Comparison of ENCODE assay signal across 15 cellular contexts in the genomic region with DNA sequence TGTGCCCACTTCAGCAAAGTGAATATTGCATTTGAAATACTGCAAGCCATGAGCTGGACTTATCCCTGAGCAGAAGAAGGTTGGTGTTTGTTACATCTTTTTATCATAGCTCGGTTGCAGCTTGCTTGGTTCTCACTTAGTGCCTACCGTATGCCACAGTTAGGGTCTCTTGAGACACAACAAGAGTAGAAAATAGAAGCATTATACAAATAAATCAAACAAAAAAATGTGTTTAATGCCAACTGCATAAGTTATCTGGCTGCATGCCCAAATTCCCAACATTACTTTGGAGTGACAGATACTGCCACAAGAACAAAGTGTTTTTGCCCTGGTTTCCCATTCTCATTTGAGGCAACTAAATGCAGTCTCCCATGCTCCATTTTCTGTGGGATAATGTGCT. TPM values are rescaled to one million over a fixed set of nuclear protein-coding genes. Genes with fewer than 3 reads are reported as not detected.
DNase-seq lines count a peak whose midpoint lies in the region; TF ChIP-seq lines count a peak whose summit lies in the region.
"Had no signal": no experiment of that assay in that cellular context is flagged by ENCODE, and none has a peak within 500 bp of the region (broad histone marks: within the 10 kb centered on the region; RNA-seq: fewer than 3 reads in every experiment).

No MANE protein-coding gene starts in this region.

- H3K4me3 ChIP-seq in brain microvascular endothelial cell (ENCODE audit: low read depth, low read length) (no peak overlapping the region), transverse colon (no peak overlapping the region)
- H3K4me3 ChIP-seq: HAP-1, pancreas, PC-9, uterus had no signal

- H3K9me3 ChIP-seq in transverse colon, result no peaks in the 10 kb centered on the region
- H3K9me3 ChIP-seq: HAP-1, pancreas, uterus had no signal

- intact Hi-C loops in transverse colon (cut with DNase I; ENCODE audit: low total_unique reads), result no loop called here

- DNase-seq in ACHN (peak; percentile 52), HT1080 (ENCODE audit: low read depth) (peak; percentile 22), brain microvascular endothelial cell (peak; percentile 40), glomerular visceral epithelial cell (ENCODE audit: extremely low spot score) (peak; percentile 55), transverse colon (no peak), NCI-H748 treated with DMSO at 0.1 percent for 48 hours (lab: John Stamatoyannopoulos, UW) (no peak), COR-L47 (lab: John Stamatoyannopoulos, UW) (no peak)
- DNase-seq in stimulated activated naive CD4-positive, alpha-beta T cell treated with Interleukin-2 at 50 U/mL for 16 hours (lab: John Stamatoyannopoulos, UW), result no peak
- DNase-seq: activated CD4-positive, alpha-beta T cell treated with anti-CD3 and anti-CD28 coated beads, Interleukin-2, amount 10 ng/mL, durations not matched to agents 7 days and 5 days; pancreas; uterus had no signal

- no peaks in the 10 kb centered on the region for H3K4me1 ChIP-seq in transverse colon
- H3K4me1 ChIP-seq: HAP-1, pancreas, uterus had no signal

- H3K27me3 ChIP-seq in brain microvascular endothelial cell (replicated peaks) (no peaks in the 10 kb centered on the region), transverse colon (no peaks in the 10 kb centered on the region)
- H3K27me3 ChIP-seq: pancreas, uterus had no signal

- no peak for TF ChIP-seq EP300 in transverse colon (IDR thresholded peaks at IDR 0.05; ENCODE audit: low read depth)

- TF ChIP-seq POLR2A in transverse colon (IDR thresholded peaks at IDR 0.05), result no peak

- H3K36me3 ChIP-seq in brain microvascular endothelial cell (replicated peaks) (no peaks in the 10 kb centered on the region), transverse colon (peaks cover 0 to 15% (median 6%) of the 10 kb centered on the region in 4 donors)
- H3K36me3 ChIP-seq: HAP-1, pancreas, uterus had no signal

- H3K27ac ChIP-seq in brain microvascular endothelial cell (no peak overlapping the region), transverse colon (no peak overlapping the region)
- H3K27ac ChIP-seq: epithelial cell of prostate, pancreas, PC-9, uterus had no signal

- in situ Hi-C loops in ACHN (cut with HindIII; ENCODE audit: low pct_ligation_motif_present, low pct_unique_long_range_greater_than_20kb, low sequenced_read_pairs) (no loop called here), brain microvascular endothelial cell (cut with HindIII; ENCODE audit: low pct_ligation_motif_present, low sequenced_read_pairs) (no loop called here), transverse colon (cut with MboI; ENCODE audit: low pct_ligation_motif_present in 1 of 4, low pct_unique_long_range_greater_than_20kb in 1 of 4, low sequenced_read_pairs in 3 of 4) (no loop called here)

- TF ChIP-seq CTCF in brain microvascular endothelial cell (IDR thresholded peaks at IDR 0.05; ENCODE audit: low read depth, low read length, missing control alignments) (no peak), transverse colon (IDR thresholded peaks at IDR 0.05) (no peak)

- 79 to 89% methylated on average over 2 of the region's 2 CpGs for WGBS in transverse colon (ENCODE audit: low coverage in 1 of 2), 2 donors

RNA-seq across cellular contexts. Expression of a gene that starts 53.9 kb away (rescaled TPM):
- not detected in 2 replicates for total RNA-seq in HT1080 (2014; rRNA removed; shearing (Covaris generic))
- polyA plus RNA-seq in HT1080 (2015; cell fraction: cytosol; rRNA removed), result not detected in 2 replicates
- polyA plus RNA-seq in HT1080 (2015; cell fraction: nucleus; rRNA removed), result not detected in 2 replicates
- total RNA-seq in transverse colon, result under 1 TPM in 1 of 4 donors, not detected in 3; 0.32 TPM
- total RNA-seq: activated CD4-positive, alpha-beta T cell treated with anti-CD3 and anti-CD28 coated beads, Interleukin-2, amount 10 ng/mL, durations not matched to agents 7 days and 5 days; NCI-H460; PC-9 had no signal

Comparison
In these comparisons a context has a peak if more than half of its experiments do, and no peak if none do; other contexts are left out.
1. DNase-seq: peak in ACHN (single experiment), HT1080 (single experiment), brain microvascular endothelial cell (single experiment) and glomerular visceral epithelial cell (single experiment); none in transverse colon (single experiment), stimulated activated naive CD4-positive, alpha-beta T cell treated with Interleukin-2 at 50 U/mL for 16 hours (single experiment), NCI-H748 treated with DMSO at 0.1 percent for 48 hours (single experiment) and COR-L47 (single experiment).